Comparison of ENCODE assay signal across 10 cellular contexts in the genomic region with DNA sequence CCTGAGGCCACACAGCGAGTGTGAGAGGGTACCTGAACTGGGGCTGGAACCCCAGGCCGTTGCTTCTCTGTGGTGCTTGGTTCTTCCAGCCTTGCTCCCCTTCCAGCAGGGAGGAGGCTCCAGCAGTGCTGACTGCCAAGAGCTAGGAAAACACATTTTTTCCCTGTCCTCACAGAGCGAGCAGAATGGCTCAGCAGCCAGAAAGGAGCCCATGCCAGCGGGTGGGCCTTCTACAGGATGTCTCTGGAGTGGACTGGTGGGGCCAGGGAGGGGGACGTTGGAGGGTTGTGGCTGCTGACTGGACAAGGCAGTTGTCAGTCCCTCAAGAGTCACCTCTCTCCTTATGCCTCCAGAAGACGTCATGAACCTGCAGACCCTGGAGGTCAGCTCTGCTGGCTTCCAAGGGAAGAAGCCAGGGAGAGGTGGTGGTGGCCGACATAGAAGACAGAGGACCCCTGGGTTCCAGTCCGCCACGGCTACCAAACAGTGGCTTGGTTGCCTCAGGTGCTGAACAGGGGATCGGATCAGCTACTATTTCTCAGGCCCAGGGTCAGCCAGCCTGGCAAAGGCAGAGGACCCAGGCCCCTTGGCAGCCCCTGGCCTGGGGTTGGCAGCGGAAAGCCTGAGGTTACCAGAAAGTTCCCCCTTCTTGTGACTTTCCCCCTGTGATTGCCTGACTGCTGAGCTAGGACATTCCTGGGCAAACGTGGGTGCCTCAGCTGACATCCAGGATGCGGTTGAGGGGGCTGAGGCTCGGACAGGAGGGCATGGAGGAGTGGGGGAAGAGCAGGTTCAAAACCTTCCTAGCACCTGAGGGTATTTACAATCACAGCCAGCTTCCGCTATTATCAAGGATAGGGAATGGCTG. TPM values are rescaled to one million over a fixed set of nuclear protein-coding genes. Genes with fewer than 3 reads are reported as not detected.
DNase-seq lines count a peak whose midpoint lies in the region; ATAC-seq and TF ChIP-seq lines count a peak whose summit lies in the region.
"Had no signal": no experiment of that assay in that cellular context is flagged by ENCODE, and none has a peak within 500 bp of the region (broad histone marks: within the 10 kb centered on the region; RNA-seq: fewer than 3 reads in every experiment).

No MANE protein-coding gene starts in this region.

- no peak for TF ChIP-seq POLR2A in breast epithelium (IDR thresholded peaks at IDR 0.05)

- H3K9me3 Mint-ChIP-seq in immature natural killer cell, result peaks cover 0 to 2% (median 0%) of the 10 kb centered on the region in 6 donors
- no peaks in the 10 kb centered on the region for H3K9me3 Mint-ChIP-seq in stimulated activated effector memory CD8-positive, alpha-beta T cell treated with anti-CD3 and anti-CD28 coated beads, Interleukin-12 subunit alpha, Interleukin-12 subunit beta, amount 100 ng/mL, for 72 hours
- H3K9me3 Mint-ChIP-seq: activated T-cell treated with anti-CD3 and anti-CD28 coated beads, Interleukin-2, amount 50 U/mL, for 72 hours had no signal

- no peak for ATAC-seq in stimulated activated effector memory CD8-positive, alpha-beta T cell treated with anti-CD3 and anti-CD28 coated beads, Interleukin-12 subunit alpha, Interleukin-12 subunit beta, amount 100 ng/mL, for 72 hours
- ATAC-seq in GM21619 (IDR thresholded peaks at IDR 0.05; ENCODE audit: unreplicated experiment), result no peak
- no peak for ATAC-seq in left lobe of liver
- no peak for ATAC-seq in GM21360 (IDR thresholded peaks at IDR 0.05; ENCODE audit: unreplicated experiment)
- ATAC-seq: activated T-cell treated with anti-CD3 and anti-CD28 coated beads, Interleukin-2, amount 50 U/mL, for 72 hours had no signal

- intact Hi-C loops in breast epithelium (cut with DNase I; ENCODE audit: low total_unique reads), result loop anchor here (10.0 kb wide), 2 partner anchors 109 to 151 kb away; a partner anchor contains a TSS

- peaks cover 47 to 54% (median 53%) of the 10 kb centered on the region in 3 donors for H3K27me3 Mint-ChIP-seq in immature natural killer cell (ENCODE audit: low read depth in 3 of 3)

- H3K4me1 Mint-ChIP-seq in immature natural killer cell, result peaks cover 60 to 69% of the 10 kb centered on the region in 2 donors
- H3K4me1 Mint-ChIP-seq in stimulated activated effector memory CD8-positive, alpha-beta T cell treated with anti-CD3 and anti-CD28 coated beads, Interleukin-12 subunit alpha, Interleukin-12 subunit beta, amount 100 ng/mL, for 72 hours, result peaks cover 70% of the 10 kb centered on the region

- no peaks in the 10 kb centered on the region for H3K27me3 ChIP-seq in breast epithelium
- H3K27me3 ChIP-seq: SJCRH30 had no signal

- no peaks in the 10 kb centered on the region for H3K9me3 ChIP-seq in breast epithelium
- H3K9me3 ChIP-seq: SJCRH30 had no signal

- peaks cover 0 to 3% (median 0%) of the 10 kb centered on the region in 3 donors for H3K36me3 Mint-ChIP-seq in immature natural killer cell
- peaks cover 90% of the 10 kb centered on the region for H3K36me3 Mint-ChIP-seq in stimulated activated effector memory CD8-positive, alpha-beta T cell treated with anti-CD3 and anti-CD28 coated beads, Interleukin-12 subunit alpha, Interleukin-12 subunit beta, amount 100 ng/mL, for 72 hours

- H3K4me3 Mint-ChIP-seq in immature natural killer cell, result peak overlapping the region in 4 of 5 donors; percentile 4 to 93 (median 92)
- peak overlapping the region; percentile 71 for H3K4me3 Mint-ChIP-seq in stimulated activated effector memory CD8-positive, alpha-beta T cell treated with anti-CD3 and anti-CD28 coated beads, Interleukin-12 subunit alpha, Interleukin-12 subunit beta, amount 100 ng/mL, for 72 hours

- H3K27ac Mint-ChIP-seq in immature natural killer cell, result peak overlapping the region; percentile 73 to 97 (median 86)
- H3K27ac Mint-ChIP-seq in stimulated activated effector memory CD8-positive, alpha-beta T cell treated with anti-CD3 and anti-CD28 coated beads, Interleukin-12 subunit alpha, Interleukin-12 subunit beta, amount 100 ng/mL, for 72 hours, result peak overlapping the region; percentile 93

- H3K4me1 ChIP-seq in breast epithelium, result peaks cover 9 to 16% of the 10 kb centered on the region in 2 donors

- H3K4me3 ChIP-seq in breast epithelium, result peak overlapping the region; percentile 18 to 87 (median 71)
- H3K4me3 ChIP-seq: SJCRH30 had no signal

- H3K27ac ChIP-seq in breast epithelium, result peak overlapping the region; percentile 99 to 100
- H3K27ac ChIP-seq: SJCRH30 had no signal

- DNase-seq in GM04503 (ENCODE audit: low read depth), result peak; percentile 79
- DNase-seq in breast epithelium (ENCODE audit: low spot score in 2 of 2), result peak; percentile 64 to 87
- DNase-seq in immature natural killer cell, result peak in 1 of 3 donors; percentile 12
- no peak for DNase-seq in stimulated activated effector memory CD8-positive, alpha-beta T cell treated with anti-CD3 and anti-CD28 coated beads, Interleukin-12 subunit alpha, Interleukin-12 subunit beta, amount 100 ng/mL, for 72 hours (ENCODE audit: low spot score in 2 of 2)
- no peak for DNase-seq in left lobe of liver (ENCODE audit: low spot score)
- no peak for DNase-seq in AML-193 (lab: John Stamatoyannopoulos, UW)
- DNase-seq: activated T-cell treated with anti-CD3 and anti-CD28 coated beads, Interleukin-2, amount 50 U/mL, for 72 hours; SJCRH30 had no signal

- no peaks in the 10 kb centered on the region for H3K36me3 ChIP-seq in breast epithelium
- H3K36me3 ChIP-seq: SJCRH30 had no signal

- TF ChIP-seq CTCF in breast epithelium (IDR thresholded peaks at IDR 0.05), result no peak

RNA-seq across cellular contexts. Expression of a gene that starts 3.7 kb away (rescaled TPM):
- total RNA-seq in breast epithelium, result 100 to 1,000 TPM in 1 of 3 donors, 10 to 100 TPM in 2; 37.3 to 126 (median 85.5) TPM
- 10 to 100 TPM in 2 of 3 donors, 1 to 10 TPM in 1; 8.1 to 20.8 (median 15.2) TPM for polyA plus RNA-seq in immature natural killer cell
- total RNA-seq in left lobe of liver, result 2.5 TPM

RNA-seq across cellular contexts. Expression of a gene that starts 23.9 kb away (rescaled TPM):
- 10 to 100 TPM; 41.1 to 68.1 (median 59.3) TPM for total RNA-seq in breast epithelium
- polyA plus RNA-seq in immature natural killer cell, result 10 to 100 TPM in 1 of 3 donors, 1 to 10 TPM in 2; 3.3 to 11.4 (median 4.2) TPM
- total RNA-seq in left lobe of liver, result 32.1 TPM

Comparison
In these comparisons a context has a peak if more than half of its experiments do, and no peak if none do; other contexts are left out.
1. DNase-seq: peak in GM04503 (single experiment) and breast epithelium (2 of 2); none in stimulated activated effector memory CD8-positive, alpha-beta T cell treated with anti-CD3 and anti-CD28 coated beads, Interleukin-12 subunit alpha, Interleukin-12 subunit beta, amount 100 ng/mL, for 72 hours (0 of 2), left lobe of liver (single experiment) and AML-193 (0 of 2).
2. RNA of a gene that starts 3.7 kb away (total RNA-seq): 37.3 to 126 TPM in breast epithelium; 2.5 TPM in left lobe of liver (single experiment); every median in the first group is over 10 times any median in the second.